Comparison of ENCODE assay signal across 1 cellular context in the genomic region with DNA sequence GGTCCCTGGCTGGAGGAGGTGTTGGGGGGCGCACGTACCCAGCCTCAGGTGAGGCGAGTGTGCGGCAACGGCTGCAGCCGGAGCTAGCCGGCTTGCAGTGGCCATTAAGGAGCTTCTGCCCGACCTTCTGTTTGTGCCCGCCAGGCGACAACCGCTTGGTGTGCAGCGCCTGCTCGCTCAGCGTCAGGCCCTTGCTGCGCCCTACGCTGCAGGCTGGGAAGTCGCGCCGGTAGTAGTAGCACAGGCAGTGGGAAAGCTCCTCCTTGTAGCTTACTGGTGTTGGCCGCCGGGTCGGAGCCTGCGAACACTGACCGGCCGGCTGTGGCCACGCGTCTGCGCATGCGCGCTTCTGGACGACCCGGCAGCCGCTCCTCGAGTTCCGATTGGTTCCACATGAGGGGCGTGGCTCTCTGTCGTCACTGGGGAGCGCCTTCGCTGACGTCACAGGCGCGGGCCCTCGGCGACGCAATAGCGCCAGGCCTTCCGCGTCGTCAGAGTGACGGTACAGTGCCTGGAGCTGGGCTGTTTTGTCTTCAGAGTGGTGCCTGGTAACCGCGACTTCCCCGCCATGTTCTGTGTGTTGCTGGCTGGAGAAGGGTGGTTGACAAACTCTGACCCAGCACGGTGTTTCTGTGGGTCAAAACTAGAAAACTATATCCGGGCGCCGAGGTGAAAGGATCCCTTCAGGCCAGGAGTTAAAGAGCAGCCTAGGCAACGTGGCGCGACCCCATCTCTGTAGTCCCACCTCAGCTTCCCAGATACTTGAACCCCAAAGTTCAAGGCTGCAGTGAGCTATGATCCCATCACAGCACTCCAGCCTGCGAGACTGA.
TF ChIP-seq lines count a peak whose summit lies in the region.

No MANE protein-coding gene starts in this region.

TF ChIP-seq in HepG2, 621 proteins besides CTCF, POLR2A, EP300 and RAD21 (continued from another document and continues in another):
- TF ChIP-seq, protein P1, sequence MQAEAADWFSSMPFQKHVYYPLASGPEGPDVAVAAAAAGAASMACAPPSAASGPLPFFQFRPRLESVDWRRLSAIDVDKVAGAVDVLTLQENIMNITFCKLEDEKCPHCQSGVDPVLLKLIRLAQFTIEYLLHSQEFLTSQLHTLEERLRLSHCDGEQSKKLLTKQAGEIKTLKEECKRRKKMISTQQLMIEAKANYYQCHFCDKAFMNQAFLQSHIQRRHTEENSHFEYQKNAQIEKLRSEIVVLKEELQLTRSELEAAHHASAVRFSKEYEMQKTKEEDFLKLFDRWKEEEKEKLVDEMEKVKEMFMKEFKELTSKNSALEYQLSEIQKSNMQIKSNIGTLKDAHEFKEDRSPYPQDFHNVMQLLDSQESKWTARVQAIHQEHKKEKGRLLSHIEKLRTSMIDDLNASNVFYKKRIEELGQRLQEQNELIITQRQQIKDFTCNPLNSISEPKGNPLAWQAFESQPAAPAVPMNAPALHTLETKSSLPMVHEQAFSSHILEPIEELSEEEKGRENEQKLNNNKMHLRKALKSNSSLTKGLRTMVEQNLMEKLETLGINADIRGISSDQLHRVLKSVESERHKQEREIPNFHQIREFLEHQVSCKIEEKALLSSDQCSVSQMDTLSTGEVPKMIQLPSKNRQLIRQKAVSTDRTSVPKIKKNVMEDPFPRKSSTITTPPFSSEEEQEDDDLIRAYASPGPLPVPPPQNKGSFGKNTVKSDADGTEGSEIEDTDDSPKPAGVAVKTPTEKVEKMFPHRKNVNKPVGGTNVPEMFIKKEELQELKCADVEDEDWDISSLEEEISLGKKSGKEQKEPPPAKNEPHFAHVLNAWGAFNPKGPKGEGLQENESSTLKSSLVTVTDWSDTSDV (CRISPR knock-in tag; IDR thresholded peaks at IDR 0.05) = no peak
- TF ChIP-seq ZNF451 (CRISPR knock-in tag; IDR thresholded peaks at IDR 0.05) (peak; percentile 46), AKAP8 (CRISPR knock-in tag; IDR thresholded peaks at IDR 0.05) (no peak), ZNF543 (CRISPR knock-in tag; IDR thresholded peaks at IDR 0.05) (no peak), SP4 (CRISPR knock-in tag; IDR thresholded peaks at IDR 0.05) (peak; percentile 97), KAT7 (CRISPR knock-in tag; IDR thresholded peaks at IDR 0.05; ENCODE audit: borderline replicate concordance) (peak; percentile 92; the same call in 1 of the 2 replicates), FOSL1 (CRISPR knock-in tag; IDR thresholded peaks at IDR 0.05; ENCODE audit: borderline replicate concordance) (no peak), JARID2 (CRISPR knock-in tag; IDR thresholded peaks at IDR 0.05; ENCODE audit: insufficient replicate concordance) (peak; percentile 64), ZNF841 (CRISPR knock-in tag; IDR thresholded peaks at IDR 0.05; ENCODE audit: borderline replicate concordance) (no peak), DPF2 (CRISPR knock-in tag; IDR thresholded peaks at IDR 0.05; ENCODE audit: borderline replicate concordance, low read depth) (no peak), KLF9 (CRISPR knock-in tag; IDR thresholded peaks at IDR 0.05; ENCODE audit: low read depth) (0 out of 2 replicates have a peak, but pooled peaks have one; percentile 66), SETDB1 (CRISPR knock-in tag; IDR thresholded peaks at IDR 0.05; ENCODE audit: borderline replicate concordance) (no peak), KDM5A (IDR thresholded peaks at IDR 0.05; ENCODE audit: borderline replicate concordance, low read length) (peak; percentile 86), SCMH1 (CRISPR knock-in tag; IDR thresholded peaks at IDR 0.05; ENCODE audit: borderline replicate concordance) (no peak), PHB2 (IDR thresholded peaks at IDR 0.05; ENCODE audit: partially characterized antibody) (no peak), ZNF496 (CRISPR knock-in tag; IDR thresholded peaks at IDR 0.05; ENCODE audit: insufficient replicate concordance) (no peak), TAF1 (CRISPR knock-in tag; IDR thresholded peaks at IDR 0.05) (peak; percentile 94), ZNF224 (CRISPR knock-in tag; IDR thresholded peaks at IDR 0.05) (0 out of 2 replicates have a peak, but pooled peaks have one; percentile 60)
- TF ChIP-seq, protein P2, sequence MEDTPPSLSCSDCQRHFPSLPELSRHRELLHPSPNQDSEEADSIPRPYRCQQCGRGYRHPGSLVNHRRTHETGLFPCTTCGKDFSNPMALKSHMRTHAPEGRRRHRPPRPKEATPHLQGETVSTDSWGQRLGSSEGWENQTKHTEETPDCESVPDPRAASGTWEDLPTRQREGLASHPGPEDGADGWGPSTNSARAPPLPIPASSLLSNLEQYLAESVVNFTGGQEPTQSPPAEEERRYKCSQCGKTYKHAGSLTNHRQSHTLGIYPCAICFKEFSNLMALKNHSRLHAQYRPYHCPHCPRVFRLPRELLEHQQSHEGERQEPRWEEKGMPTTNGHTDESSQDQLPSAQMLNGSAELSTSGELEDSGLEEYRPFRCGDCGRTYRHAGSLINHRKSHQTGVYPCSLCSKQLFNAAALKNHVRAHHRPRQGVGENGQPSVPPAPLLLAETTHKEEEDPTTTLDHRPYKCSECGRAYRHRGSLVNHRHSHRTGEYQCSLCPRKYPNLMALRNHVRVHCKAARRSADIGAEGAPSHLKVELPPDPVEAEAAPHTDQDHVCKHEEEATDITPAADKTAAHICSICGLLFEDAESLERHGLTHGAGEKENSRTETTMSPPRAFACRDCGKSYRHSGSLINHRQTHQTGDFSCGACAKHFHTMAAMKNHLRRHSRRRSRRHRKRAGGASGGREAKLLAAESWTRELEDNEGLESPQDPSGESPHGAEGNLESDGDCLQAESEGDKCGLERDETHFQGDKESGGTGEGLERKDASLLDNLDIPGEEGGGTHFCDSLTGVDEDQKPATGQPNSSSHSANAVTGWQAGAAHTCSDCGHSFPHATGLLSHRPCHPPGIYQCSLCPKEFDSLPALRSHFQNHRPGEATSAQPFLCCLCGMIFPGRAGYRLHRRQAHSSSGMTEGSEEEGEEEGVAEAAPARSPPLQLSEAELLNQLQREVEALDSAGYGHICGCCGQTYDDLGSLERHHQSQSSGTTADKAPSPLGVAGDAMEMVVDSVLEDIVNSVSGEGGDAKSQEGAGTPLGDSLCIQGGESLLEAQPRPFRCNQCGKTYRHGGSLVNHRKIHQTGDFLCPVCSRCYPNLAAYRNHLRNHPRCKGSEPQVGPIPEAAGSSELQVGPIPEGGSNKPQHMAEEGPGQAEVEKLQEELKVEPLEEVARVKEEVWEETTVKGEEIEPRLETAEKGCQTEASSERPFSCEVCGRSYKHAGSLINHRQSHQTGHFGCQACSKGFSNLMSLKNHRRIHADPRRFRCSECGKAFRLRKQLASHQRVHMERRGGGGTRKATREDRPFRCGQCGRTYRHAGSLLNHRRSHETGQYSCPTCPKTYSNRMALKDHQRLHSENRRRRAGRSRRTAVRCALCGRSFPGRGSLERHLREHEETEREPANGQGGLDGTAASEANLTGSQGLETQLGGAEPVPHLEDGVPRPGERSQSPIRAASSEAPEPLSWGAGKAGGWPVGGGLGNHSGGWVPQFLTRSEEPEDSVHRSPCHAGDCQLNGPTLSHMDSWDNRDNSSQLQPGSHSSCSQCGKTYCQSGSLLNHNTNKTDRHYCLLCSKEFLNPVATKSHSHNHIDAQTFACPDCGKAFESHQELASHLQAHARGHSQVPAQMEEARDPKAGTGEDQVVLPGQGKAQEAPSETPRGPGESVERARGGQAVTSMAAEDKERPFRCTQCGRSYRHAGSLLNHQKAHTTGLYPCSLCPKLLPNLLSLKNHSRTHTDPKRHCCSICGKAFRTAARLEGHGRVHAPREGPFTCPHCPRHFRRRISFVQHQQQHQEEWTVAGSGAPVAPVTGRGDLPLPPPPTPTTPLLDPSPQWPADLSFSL (CRISPR knock-in tag; IDR thresholded peaks at IDR 0.05) = no peak
- TF ChIP-seq, protein P3, sequence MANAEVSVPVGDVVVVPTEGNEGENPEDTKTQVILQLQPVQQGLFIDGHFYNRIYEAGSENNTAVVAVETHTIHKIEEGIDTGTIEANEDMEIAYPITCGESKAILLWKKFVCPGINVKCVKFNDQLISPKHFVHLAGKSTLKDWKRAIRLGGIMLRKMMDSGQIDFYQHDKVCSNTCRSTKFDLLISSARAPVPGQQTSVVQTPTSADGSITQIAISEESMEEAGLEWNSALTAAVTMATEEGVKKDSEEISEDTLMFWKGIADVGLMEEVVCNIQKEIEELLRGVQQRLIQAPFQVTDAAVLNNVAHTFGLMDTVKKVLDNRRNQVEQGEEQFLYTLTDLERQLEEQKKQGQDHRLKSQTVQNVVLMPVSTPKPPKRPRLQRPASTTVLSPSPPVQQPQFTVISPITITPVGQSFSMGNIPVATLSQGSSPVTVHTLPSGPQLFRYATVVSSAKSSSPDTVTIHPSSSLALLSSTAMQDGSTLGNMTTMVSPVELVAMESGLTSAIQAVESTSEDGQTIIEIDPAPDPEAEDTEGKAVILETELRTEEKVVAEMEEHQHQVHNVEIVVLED (CRISPR knock-in tag; IDR thresholded peaks at IDR 0.05; ENCODE audit: borderline replicate concordance) = peak; percentile 94
- TF ChIP-seq, protein P4, sequence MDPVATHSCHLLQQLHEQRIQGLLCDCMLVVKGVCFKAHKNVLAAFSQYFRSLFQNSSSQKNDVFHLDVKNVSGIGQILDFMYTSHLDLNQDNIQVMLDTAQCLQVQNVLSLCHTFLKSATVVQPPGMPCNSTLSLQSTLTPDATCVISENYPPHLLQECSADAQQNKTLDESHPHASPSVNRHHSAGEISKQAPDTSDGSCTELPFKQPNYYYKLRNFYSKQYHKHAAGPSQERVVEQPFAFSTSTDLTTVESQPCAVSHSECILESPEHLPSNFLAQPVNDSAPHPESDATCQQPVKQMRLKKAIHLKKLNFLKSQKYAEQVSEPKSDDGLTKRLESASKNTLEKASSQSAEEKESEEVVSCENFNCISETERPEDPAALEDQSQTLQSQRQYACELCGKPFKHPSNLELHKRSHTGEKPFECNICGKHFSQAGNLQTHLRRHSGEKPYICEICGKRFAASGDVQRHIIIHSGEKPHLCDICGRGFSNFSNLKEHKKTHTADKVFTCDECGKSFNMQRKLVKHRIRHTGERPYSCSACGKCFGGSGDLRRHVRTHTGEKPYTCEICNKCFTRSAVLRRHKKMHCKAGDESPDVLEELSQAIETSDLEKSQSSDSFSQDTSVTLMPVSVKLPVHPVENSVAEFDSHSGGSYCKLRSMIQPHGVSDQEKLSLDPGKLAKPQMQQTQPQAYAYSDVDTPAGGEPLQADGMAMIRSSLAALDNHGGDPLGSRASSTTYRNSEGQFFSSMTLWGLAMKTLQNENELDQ (CRISPR knock-in tag; IDR thresholded peaks at IDR 0.05; ENCODE audit: borderline replicate concordance) = no peak
- TF ChIP-seq, protein P5, sequence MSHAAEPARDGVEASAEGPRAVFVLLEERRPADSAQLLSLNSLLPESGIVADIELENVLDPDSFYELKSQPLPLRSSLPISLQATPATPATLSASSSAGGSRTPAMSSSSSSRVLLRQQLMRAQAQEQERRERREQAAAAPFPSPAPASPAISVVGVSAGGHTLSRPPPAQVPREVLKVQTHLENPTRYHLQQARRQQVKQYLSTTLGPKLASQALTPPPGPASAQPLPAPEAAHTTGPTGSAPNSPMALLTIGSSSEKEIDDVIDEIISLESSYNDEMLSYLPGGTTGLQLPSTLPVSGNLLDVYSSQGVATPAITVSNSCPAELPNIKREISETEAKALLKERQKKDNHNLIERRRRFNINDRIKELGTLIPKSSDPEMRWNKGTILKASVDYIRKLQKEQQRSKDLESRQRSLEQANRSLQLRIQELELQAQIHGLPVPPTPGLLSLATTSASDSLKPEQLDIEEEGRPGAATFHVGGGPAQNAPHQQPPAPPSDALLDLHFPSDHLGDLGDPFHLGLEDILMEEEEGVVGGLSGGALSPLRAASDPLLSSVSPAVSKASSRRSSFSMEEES (CRISPR knock-in tag; IDR thresholded peaks at IDR 0.05) = peak; percentile 68
- TF ChIP-seq, protein P6, sequence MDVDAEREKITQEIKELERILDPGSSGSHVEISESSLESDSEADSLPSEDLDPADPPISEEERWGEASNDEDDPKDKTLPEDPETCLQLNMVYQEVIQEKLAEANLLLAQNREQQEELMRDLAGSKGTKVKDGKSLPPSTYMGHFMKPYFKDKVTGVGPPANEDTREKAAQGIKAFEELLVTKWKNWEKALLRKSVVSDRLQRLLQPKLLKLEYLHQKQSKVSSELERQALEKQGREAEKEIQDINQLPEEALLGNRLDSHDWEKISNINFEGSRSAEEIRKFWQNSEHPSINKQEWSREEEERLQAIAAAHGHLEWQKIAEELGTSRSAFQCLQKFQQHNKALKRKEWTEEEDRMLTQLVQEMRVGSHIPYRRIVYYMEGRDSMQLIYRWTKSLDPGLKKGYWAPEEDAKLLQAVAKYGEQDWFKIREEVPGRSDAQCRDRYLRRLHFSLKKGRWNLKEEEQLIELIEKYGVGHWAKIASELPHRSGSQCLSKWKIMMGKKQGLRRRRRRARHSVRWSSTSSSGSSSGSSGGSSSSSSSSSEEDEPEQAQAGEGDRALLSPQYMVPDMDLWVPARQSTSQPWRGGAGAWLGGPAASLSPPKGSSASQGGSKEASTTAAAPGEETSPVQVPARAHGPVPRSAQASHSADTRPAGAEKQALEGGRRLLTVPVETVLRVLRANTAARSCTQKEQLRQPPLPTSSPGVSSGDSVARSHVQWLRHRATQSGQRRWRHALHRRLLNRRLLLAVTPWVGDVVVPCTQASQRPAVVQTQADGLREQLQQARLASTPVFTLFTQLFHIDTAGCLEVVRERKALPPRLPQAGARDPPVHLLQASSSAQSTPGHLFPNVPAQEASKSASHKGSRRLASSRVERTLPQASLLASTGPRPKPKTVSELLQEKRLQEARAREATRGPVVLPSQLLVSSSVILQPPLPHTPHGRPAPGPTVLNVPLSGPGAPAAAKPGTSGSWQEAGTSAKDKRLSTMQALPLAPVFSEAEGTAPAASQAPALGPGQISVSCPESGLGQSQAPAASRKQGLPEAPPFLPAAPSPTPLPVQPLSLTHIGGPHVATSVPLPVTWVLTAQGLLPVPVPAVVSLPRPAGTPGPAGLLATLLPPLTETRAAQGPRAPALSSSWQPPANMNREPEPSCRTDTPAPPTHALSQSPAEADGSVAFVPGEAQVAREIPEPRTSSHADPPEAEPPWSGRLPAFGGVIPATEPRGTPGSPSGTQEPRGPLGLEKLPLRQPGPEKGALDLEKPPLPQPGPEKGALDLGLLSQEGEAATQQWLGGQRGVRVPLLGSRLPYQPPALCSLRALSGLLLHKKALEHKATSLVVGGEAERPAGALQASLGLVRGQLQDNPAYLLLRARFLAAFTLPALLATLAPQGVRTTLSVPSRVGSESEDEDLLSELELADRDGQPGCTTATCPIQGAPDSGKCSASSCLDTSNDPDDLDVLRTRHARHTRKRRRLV (CRISPR knock-in tag; IDR thresholded peaks at IDR 0.05) = no peak; the same call in 1 of the 2 replicates
- TF ChIP-seq, protein P7, sequence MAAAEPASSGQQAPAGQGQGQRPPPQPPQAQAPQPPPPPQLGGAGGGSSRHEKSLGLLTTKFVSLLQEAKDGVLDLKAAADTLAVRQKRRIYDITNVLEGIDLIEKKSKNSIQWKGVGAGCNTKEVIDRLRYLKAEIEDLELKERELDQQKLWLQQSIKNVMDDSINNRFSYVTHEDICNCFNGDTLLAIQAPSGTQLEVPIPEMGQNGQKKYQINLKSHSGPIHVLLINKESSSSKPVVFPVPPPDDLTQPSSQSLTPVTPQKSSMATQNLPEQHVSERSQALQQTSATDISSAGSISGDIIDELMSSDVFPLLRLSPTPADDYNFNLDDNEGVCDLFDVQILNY (CRISPR knock-in tag; conservative IDR thresholded peaks at IDR 0.05) = no peak
- TF ChIP-seq, protein P8, sequence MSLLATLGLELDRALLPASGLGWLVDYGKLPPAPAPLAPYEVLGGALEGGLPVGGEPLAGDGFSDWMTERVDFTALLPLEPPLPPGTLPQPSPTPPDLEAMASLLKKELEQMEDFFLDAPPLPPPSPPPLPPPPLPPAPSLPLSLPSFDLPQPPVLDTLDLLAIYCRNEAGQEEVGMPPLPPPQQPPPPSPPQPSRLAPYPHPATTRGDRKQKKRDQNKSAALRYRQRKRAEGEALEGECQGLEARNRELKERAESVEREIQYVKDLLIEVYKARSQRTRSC (CRISPR knock-in tag; IDR thresholded peaks at IDR 0.05; ENCODE audit: low read depth) = no peak
